ENCODE assay signal across 1 cellular context in genomic region chr2:218959761-218960195, GRCh38.
TF ChIP-seq lines count a peak whose summit lies in the region.

No MANE protein-coding gene starts in this region.

TF ChIP-seq in K562, 482 proteins besides CTCF, POLR2A, EP300 and RAD21:
- TF ChIP-seq CXXC5 (CRISPR knock-in tag; IDR thresholded peaks at IDR 0.05) (no peak), NFIX (CRISPR knock-in tag; IDR thresholded peaks at IDR 0.05; ENCODE audit: low read depth) (no peak), ZNF239 (CRISPR knock-in tag; IDR thresholded peaks at IDR 0.05) (no peak), NRF1 (conservative IDR thresholded peaks at IDR 0.05 in 1 of 2, IDR thresholded peaks at IDR 0.05 in 1 of 2) (peak; percentile 6 to 7; a peak in 2 of 4 replicates)
